Comparison of ENCODE assay signal across 11 cellular contexts in the genomic region with DNA sequence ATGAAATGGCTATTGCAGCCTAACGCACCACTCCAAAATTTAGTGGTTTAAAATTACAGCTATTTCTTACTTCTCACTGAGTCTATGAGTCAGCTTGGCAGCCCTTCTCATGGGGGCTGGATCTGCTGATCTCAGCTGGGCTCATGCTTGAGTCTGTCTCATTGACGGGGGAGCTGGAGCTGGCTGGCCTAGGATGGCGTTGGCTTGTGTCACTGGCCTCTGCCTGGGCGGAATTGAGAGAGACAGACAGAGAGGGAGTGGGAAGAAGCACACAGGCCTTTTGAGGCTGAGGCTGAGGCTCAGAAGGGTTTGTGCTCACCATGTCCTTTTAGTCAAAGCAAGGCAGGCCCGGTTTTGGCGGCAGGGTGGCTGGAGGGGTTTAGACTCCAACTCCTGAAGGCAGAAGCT.
DNase-seq lines count a peak whose midpoint lies in the region; ATAC-seq and TF ChIP-seq lines count a peak whose summit lies in the region.
"Had no signal": no experiment of that assay in that cellular context is flagged by ENCODE, and none has a peak within 500 bp of the region (broad histone marks: within the 10 kb centered on the region; RNA-seq: fewer than 3 reads in every experiment).

No MANE protein-coding gene starts in this region.

- H3K27me3 ChIP-seq in brain microvascular endothelial cell (replicated peaks), result no peaks in the 10 kb centered on the region
- H3K27me3 ChIP-seq in smooth muscle cell (ENCODE audit: low read depth), result no peaks in the 10 kb centered on the region

- DNase-seq in NCI-H2029 treated with DMSO at 0.1 percent for 48 hours (lab: John Stamatoyannopoulos, UW) (peak; percentile 40), brain microvascular endothelial cell (peak; percentile 7), iris pigment epithelial cell (ENCODE audit: low read depth) (peak; percentile 28), smooth muscle cell (lab: John Stamatoyannopoulos, UW; ENCODE audit: unreplicated experiment) (peak; percentile 1)
- DNase-seq in activated CD4-positive, alpha-beta T cell treated with anti-CD3 and anti-CD28 coated beads for 4 hours, result no peak
- DNase-seq: GF-D8; stimulated activated naive CD8-positive, alpha-beta T cell treated with anti-CD3 and anti-CD28 coated beads, Interleukin-15, Interleukin-2, amounts not matched to agents 100 U/mL and 50 U/mL, for 24 hours had no signal

- H3K4me3 ChIP-seq in brain microvascular endothelial cell (ENCODE audit: low read depth, low read length) (no peak overlapping the region), smooth muscle cell (no peak overlapping the region)

- H3K9me3 ChIP-seq in smooth muscle cell (replicated peaks; ENCODE audit: low read depth), result no peaks in the 10 kb centered on the region

- H3K4me2 ChIP-seq in smooth muscle cell, result peak overlapping the region; percentile 14

- H3K4me1 ChIP-seq in smooth muscle cell (ENCODE audit: low read depth), result peaks cover 17% of the 10 kb centered on the region

- no peaks in the 10 kb centered on the region for H3K79me2 ChIP-seq in smooth muscle cell (ENCODE audit: low read depth)

- H4K20me1 ChIP-seq in smooth muscle cell (ENCODE audit: low read depth), result no peaks in the 10 kb centered on the region

- H3K27ac ChIP-seq in brain microvascular endothelial cell, result no peak overlapping the region
- peak overlapping the region; percentile 73 for H3K27ac ChIP-seq in smooth muscle cell (ENCODE audit: low read depth)

- no peak overlapping the region for H2AFZ ChIP-seq in smooth muscle cell (ENCODE audit: low read depth)

- 44% methylated on average over 6 of the region's 6 CpGs for WGBS in smooth muscle cell (ENCODE audit: low lambda C conversion rate)

- peaks cover 3% of the 10 kb centered on the region for H3F3A ChIP-seq in smooth muscle cell (ENCODE audit: low read depth)

- in situ Hi-C loops in brain microvascular endothelial cell (cut with HindIII; ENCODE audit: low pct_ligation_motif_present, low sequenced_read_pairs), result no loop called here

- H3K9ac ChIP-seq in smooth muscle cell (ENCODE audit: low read depth), result peak overlapping the region; percentile 12

- H3K36me3 ChIP-seq in brain microvascular endothelial cell (replicated peaks) (no peaks in the 10 kb centered on the region), smooth muscle cell (ENCODE audit: low read depth) (no peaks in the 10 kb centered on the region)

- ATAC-seq in GM21576 (IDR thresholded peaks at IDR 0.05; ENCODE audit: unreplicated experiment), result no peak
- no peak for ATAC-seq in HG03196 (IDR thresholded peaks at IDR 0.05; ENCODE audit: unreplicated experiment)
- ATAC-seq in GM18858 (IDR thresholded peaks at IDR 0.05; ENCODE audit: unreplicated experiment), result no peak
- ATAC-seq: Panc1; stimulated activated naive CD8-positive, alpha-beta T cell treated with anti-CD3 and anti-CD28 coated beads, Interleukin-15, Interleukin-2, amounts not matched to agents 100 U/mL and 50 U/mL, for 24 hours had no signal

- TF ChIP-seq CTCF in brain microvascular endothelial cell (IDR thresholded peaks at IDR 0.05; ENCODE audit: low read depth, low read length, missing control alignments) (no peak), smooth muscle cell (IDR thresholded peaks at IDR 0.05; ENCODE audit: borderline replicate concordance, insufficient read depth, poor library complexity, severe bottlenecking) (no peak)

Comparison
In these comparisons a context has a peak if more than half of its experiments do, and no peak if none do; other contexts are left out.
1. DNase-seq: peak in NCI-H2029 treated with DMSO at 0.1 percent for 48 hours (single experiment), brain microvascular endothelial cell (single experiment), iris pigment epithelial cell (single experiment) and smooth muscle cell (single experiment); none in activated CD4-positive, alpha-beta T cell treated with anti-CD3 and anti-CD28 coated beads for 4 hours (0 of 2).